1 cellular context compared by ENCODE assay signal in genomic region chr14:34063470-34064164, GRCh38.
TF ChIP-seq lines count a peak whose summit lies in the region.

No MANE protein-coding gene starts in this region.

TF ChIP-seq in HepG2, 621 proteins besides CTCF, POLR2A, EP300 and RAD21 (continued from another document and continues in another):
- TF ChIP-seq ZMAT3 (CRISPR knock-in tag; conservative IDR thresholded peaks at IDR 0.05) (peak; percentile 89; the same call in 1 of the 2 replicates), SPEN (CRISPR knock-in tag; IDR thresholded peaks at IDR 0.05; ENCODE audit: low read depth) (peak; percentile 53; the same call in 1 of the 2 replicates), ZFP36L1 (CRISPR knock-in tag; IDR thresholded peaks at IDR 0.05) (peak; percentile 82), ZNF337 (CRISPR knock-in tag; IDR thresholded peaks at IDR 0.05; ENCODE audit: borderline replicate concordance, low read depth) (peak; percentile 93; the same call in 1 of the 2 replicates), RCOR2 (CRISPR knock-in tag; IDR thresholded peaks at IDR 0.05) (0 out of 2 replicates have a peak, but pooled peaks have one; percentile 26), ATAD3A (CRISPR knock-in tag; IDR thresholded peaks at IDR 0.05) (0 out of 2 replicates have a peak, but pooled peaks have one; percentile 39), ZSCAN9 (CRISPR knock-in tag; IDR thresholded peaks at IDR 0.05; ENCODE audit: borderline replicate concordance) (no peak), MYPOP (CRISPR knock-in tag; IDR thresholded peaks at IDR 0.05) (peak; percentile 42; the same call in 1 of the 2 replicates), HIC2 (CRISPR knock-in tag; IDR thresholded peaks at IDR 0.05; ENCODE audit: low read depth) (peak; percentile 56; the same call in 1 of the 2 replicates), IKZF5 (CRISPR knock-in tag; IDR thresholded peaks at IDR 0.05) (peak; percentile 92; the same call in 1 of the 2 replicates), ARID4A (CRISPR knock-in tag; IDR thresholded peaks at IDR 0.05; ENCODE audit: borderline replicate concordance) (peak; percentile 57; the same call in 1 of the 2 replicates), ZNF333 (CRISPR knock-in tag; IDR thresholded peaks at IDR 0.05; ENCODE audit: borderline replicate concordance) (peak; percentile 55; the same call in 1 of the 2 replicates), ZNF567 (CRISPR knock-in tag; IDR thresholded peaks at IDR 0.05; ENCODE audit: borderline replicate concordance) (peak; percentile 74; the same call in 1 of the 2 replicates), ZNF556 (CRISPR knock-in tag; IDR thresholded peaks at IDR 0.05; ENCODE audit: borderline replicate concordance) (peak; percentile 17; the same call in 1 of the 2 replicates), ONECUT2 (CRISPR knock-in tag; IDR thresholded peaks at IDR 0.05) (no peak), ZNF781 (CRISPR knock-in tag; IDR thresholded peaks at IDR 0.05; ENCODE audit: borderline replicate concordance, not compliant biosample characterization) (no peak), RXRB (CRISPR knock-in tag; IDR thresholded peaks at IDR 0.05; ENCODE audit: borderline replicate concordance) (peak; percentile 79), REPIN1 (CRISPR knock-in tag; IDR thresholded peaks at IDR 0.05; ENCODE audit: borderline replicate concordance, low read depth) (no peak), ZNF83 (CRISPR knock-in tag; IDR thresholded peaks at IDR 0.05; ENCODE audit: borderline replicate concordance) (0 out of 2 replicates have a peak, but pooled peaks have one; percentile 71), LCORL (IDR thresholded peaks at IDR 0.05) (no peak), LCORL (CRISPR knock-in tag; IDR thresholded peaks at IDR 0.05) (peak; percentile 93), RXRA (CRISPR knock-in tag; IDR thresholded peaks at IDR 0.05) (peak; percentile 12; the same call in 1 of the 2 replicates), ZFX (CRISPR knock-in tag; IDR thresholded peaks at IDR 0.05; ENCODE audit: low read depth) (peak; percentile 83), MIER3 (CRISPR knock-in tag; IDR thresholded peaks at IDR 0.05; ENCODE audit: borderline replicate concordance) (peak; percentile 69; the same call in 1 of the 2 replicates), ZNF878 (CRISPR knock-in tag; IDR thresholded peaks at IDR 0.05) (peak; percentile 92), U2AF1 (optimal IDR thresholded peaks at IDR 0.05; ENCODE audit: low read depth, low read length) (peak; percentile 34)
- TF ChIP-seq, protein P1, sequence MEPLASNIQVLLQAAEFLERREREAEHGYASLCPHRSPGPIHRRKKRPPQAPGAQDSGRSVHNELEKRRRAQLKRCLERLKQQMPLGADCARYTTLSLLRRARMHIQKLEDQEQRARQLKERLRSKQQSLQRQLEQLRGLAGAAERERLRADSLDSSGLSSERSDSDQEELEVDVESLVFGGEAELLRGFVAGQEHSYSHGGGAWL (CRISPR knock-in tag; IDR thresholded peaks at IDR 0.05): peak; percentile 33; the same call in 1 of the 2 replicates
- TF ChIP-seq, protein P2, sequence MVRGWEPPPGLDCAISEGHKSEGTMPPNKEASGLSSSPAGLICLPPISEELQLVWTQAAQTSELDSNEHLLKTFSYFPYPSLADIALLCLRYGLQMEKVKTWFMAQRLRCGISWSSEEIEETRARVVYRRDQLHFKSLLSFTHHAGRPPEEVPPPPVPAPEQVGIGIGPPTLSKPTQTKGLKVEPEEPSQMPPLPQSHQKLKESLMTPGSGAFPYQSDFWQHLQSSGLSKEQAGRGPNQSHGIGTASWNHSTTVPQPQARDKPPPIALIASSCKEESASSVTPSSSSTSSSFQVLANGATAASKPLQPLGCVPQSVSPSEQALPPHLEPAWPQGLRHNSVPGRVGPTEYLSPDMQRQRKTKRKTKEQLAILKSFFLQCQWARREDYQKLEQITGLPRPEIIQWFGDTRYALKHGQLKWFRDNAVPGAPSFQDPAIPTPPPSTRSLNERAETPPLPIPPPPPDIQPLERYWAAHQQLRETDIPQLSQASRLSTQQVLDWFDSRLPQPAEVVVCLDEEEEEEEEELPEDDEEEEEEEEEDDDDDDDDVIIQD (CRISPR knock-in tag; IDR thresholded peaks at IDR 0.05; ENCODE audit: low read depth): peak; percentile 99
- TF ChIP-seq, protein P3, sequence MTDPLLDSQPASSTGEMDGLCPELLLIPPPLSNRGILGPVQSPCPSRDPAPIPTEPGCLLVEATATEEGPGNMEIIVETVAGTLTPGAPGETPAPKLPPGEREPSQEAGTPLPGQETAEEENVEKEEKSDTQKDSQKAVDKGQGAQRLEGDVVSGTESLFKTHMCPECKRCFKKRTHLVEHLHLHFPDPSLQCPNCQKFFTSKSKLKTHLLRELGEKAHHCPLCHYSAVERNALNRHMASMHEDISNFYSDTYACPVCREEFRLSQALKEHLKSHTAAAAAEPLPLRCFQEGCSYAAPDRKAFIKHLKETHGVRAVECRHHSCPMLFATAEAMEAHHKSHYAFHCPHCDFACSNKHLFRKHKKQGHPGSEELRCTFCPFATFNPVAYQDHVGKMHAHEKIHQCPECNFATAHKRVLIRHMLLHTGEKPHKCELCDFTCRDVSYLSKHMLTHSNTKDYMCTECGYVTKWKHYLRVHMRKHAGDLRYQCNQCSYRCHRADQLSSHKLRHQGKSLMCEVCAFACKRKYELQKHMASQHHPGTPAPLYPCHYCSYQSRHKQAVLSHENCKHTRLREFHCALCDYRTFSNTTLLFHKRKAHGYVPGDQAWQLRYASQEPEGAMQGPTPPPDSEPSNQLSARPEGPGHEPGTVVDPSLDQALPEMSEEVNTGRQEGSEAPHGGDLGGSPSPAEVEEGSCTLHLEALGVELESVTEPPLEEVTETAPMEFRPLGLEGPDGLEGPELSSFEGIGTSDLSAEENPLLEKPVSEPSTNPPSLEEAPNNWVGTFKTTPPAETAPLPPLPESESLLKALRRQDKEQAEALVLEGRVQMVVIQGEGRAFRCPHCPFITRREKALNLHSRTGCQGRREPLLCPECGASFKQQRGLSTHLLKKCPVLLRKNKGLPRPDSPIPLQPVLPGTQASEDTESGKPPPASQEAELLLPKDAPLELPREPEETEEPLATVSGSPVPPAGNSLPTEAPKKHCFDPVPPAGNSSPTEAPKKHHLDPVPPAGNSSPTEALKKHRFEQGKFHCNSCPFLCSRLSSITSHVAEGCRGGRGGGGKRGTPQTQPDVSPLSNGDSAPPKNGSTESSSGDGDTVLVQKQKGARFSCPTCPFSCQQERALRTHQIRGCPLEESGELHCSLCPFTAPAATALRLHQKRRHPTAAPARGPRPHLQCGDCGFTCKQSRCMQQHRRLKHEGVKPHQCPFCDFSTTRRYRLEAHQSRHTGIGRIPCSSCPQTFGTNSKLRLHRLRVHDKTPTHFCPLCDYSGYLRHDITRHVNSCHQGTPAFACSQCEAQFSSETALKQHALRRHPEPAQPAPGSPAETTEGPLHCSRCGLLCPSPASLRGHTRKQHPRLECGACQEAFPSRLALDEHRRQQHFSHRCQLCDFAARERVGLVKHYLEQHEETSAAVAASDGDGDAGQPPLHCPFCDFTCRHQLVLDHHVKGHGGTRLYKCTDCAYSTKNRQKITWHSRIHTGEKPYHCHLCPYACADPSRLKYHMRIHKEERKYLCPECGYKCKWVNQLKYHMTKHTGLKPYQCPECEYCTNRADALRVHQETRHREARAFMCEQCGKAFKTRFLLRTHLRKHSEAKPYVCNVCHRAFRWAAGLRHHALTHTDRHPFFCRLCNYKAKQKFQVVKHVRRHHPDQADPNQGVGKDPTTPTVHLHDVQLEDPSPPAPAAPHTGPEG (CRISPR knock-in tag; IDR thresholded peaks at IDR 0.05): no peak
- TF ChIP-seq, protein P4, sequence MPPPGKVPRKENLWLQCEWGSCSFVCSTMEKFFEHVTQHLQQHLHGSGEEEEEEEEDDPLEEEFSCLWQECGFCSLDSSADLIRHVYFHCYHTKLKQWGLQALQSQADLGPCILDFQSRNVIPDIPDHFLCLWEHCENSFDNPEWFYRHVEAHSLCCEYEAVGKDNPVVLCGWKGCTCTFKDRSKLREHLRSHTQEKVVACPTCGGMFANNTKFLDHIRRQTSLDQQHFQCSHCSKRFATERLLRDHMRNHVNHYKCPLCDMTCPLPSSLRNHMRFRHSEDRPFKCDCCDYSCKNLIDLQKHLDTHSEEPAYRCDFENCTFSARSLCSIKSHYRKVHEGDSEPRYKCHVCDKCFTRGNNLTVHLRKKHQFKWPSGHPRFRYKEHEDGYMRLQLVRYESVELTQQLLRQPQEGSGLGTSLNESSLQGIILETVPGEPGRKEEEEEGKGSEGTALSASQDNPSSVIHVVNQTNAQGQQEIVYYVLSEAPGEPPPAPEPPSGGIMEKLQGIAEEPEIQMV (CRISPR knock-in tag; IDR thresholded peaks at IDR 0.05; ENCODE audit: low read depth): peak; percentile 30; the same call in 1 of the 2 replicates
- TF ChIP-seq, protein P5, sequence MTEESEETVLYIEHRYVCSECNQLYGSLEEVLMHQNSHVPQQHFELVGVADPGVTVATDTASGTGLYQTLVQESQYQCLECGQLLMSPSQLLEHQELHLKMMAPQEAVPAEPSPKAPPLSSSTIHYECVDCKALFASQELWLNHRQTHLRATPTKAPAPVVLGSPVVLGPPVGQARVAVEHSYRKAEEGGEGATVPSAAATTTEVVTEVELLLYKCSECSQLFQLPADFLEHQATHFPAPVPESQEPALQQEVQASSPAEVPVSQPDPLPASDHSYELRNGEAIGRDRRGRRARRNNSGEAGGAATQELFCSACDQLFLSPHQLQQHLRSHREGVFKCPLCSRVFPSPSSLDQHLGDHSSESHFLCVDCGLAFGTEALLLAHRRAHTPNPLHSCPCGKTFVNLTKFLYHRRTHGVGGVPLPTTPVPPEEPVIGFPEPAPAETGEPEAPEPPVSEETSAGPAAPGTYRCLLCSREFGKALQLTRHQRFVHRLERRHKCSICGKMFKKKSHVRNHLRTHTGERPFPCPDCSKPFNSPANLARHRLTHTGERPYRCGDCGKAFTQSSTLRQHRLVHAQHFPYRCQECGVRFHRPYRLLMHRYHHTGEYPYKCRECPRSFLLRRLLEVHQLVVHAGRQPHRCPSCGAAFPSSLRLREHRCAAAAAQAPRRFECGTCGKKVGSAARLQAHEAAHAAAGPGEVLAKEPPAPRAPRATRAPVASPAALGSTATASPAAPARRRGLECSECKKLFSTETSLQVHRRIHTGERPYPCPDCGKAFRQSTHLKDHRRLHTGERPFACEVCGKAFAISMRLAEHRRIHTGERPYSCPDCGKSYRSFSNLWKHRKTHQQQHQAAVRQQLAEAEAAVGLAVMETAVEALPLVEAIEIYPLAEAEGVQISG (CRISPR knock-in tag; IDR thresholded peaks at IDR 0.05): no peak; the same call in 1 of the 2 replicates
